In genomic region chr1:43991476-43992231, GRCh38 we compare ENCODE assay signal across 1 cellular context.
TF ChIP-seq lines count a peak whose summit lies in the region.

CCDC24 (plus strand) TSS chr1:43991599; CDS start chr1:43991879, 280 bp downstream.

TF ChIP-seq in K562, 482 proteins besides CTCF, POLR2A, EP300 and RAD21 (continued from another document and continues in another):
- TF ChIP-seq MGA (IDR thresholded peaks at IDR 0.05) (peak; percentile 79), ZNF407 (IDR thresholded peaks at IDR 0.05; ENCODE audit: low read depth) (peak; percentile 86), ZNF146 (CRISPR knock-in tag; IDR thresholded peaks at IDR 0.05; ENCODE audit: unreplicated experiment) (peak; percentile 8), ZNF77 (CRISPR knock-in tag; IDR thresholded peaks at IDR 0.05) (no peak), ZNF395 (CRISPR knock-in tag; IDR thresholded peaks at IDR 0.05) (peak; percentile 54), SMARCB1 (IDR thresholded peaks at IDR 0.05; ENCODE audit: insufficient read length, low read depth) (no peak), DPF2 (IDR thresholded peaks at IDR 0.05) (no peak), PTBP1 (IDR thresholded peaks at IDR 0.05; ENCODE audit: low read depth, low read length) (0 out of 2 replicates have a peak, but pooled peaks have one; percentile 44), MAZ (CRISPR knock-in tag; conservative IDR thresholded peaks at IDR 0.05 in 1 of 2, IDR thresholded peaks at IDR 0.05 in 1 of 2) (peak; percentile 74 to 90), HDGF (IDR thresholded peaks at IDR 0.05) (no peak), ZNF408 (CRISPR knock-in tag; IDR thresholded peaks at IDR 0.05; ENCODE audit: low read depth) (no peak), JUN (IDR thresholded peaks at IDR 0.05; ENCODE audit: borderline replicate concordance, low read depth, low read length) (no peak), JUN (CRISPR knock-in tag; IDR thresholded peaks at IDR 0.05; ENCODE audit: borderline replicate concordance) (no peak; the same call in 1 of the 2 replicates), ETS1 (conservative IDR thresholded peaks at IDR 0.05; ENCODE audit: control insufficient read depth, low read depth, low read length) (peak; percentile 77; the same call in 1 of the 2 replicates), PCBP1 (IDR thresholded peaks at IDR 0.05; ENCODE audit: low read depth, low read length, poor library complexity, severe bottlenecking) (peak; percentile 85), TARDBP (IDR thresholded peaks at IDR 0.05) (no peak), CREB3 (tag; conservative IDR thresholded peaks at IDR 0.05; ENCODE audit: low read depth) (no peak), ZNF561 (CRISPR knock-in tag; conservative IDR thresholded peaks at IDR 0.05) (no peak), ZNF232 (CRISPR knock-in tag; IDR thresholded peaks at IDR 0.05) (no peak), NUFIP1 (IDR thresholded peaks at IDR 0.05; ENCODE audit: partially characterized antibody) (no peak), VEZF1 (CRISPR knock-in tag; IDR thresholded peaks at IDR 0.05) (peak; percentile 81), KDM4B (IDR thresholded peaks at IDR 0.05; ENCODE audit: borderline replicate concordance in 2 of 2, low read depth in 1 of 2) (peak in 1 of 2 experiments; percentile 70; a peak in 1 of 4 replicates), WHSC1 (IDR thresholded peaks at IDR 0.05; ENCODE audit: low read length) (no peak), USF1 (CRISPR knock-in tag; IDR thresholded peaks at IDR 0.05) (no peak; the same call in 1 of the 2 replicates)
